22 cellular contexts compared by ENCODE assay signal in genomic region chr11:34292546-34292945, GRCh38.
DNase-seq lines count a peak whose midpoint lies in the region; ATAC-seq, FAIRE-seq and TF ChIP-seq lines count a peak whose summit lies in the region.
"Had no signal": no experiment of that assay in that cellular context is flagged by ENCODE, and none has a peak within 500 bp of the region (broad histone marks: within the 10 kb centered on the region; RNA-seq: fewer than 3 reads in every experiment).

No MANE protein-coding gene starts in this region.

- CTCF ChIA-PET in A549 (lab: Yijun Ruan, JAX): interaction anchor here (0.7 to 1.2 kb wide), 2 partner anchors 9 to 118 kb away, joined by 3 to 7 read pairs; no protein-coding TSS in a partner anchor

- TF ChIP-seq EP300 in A549 (IDR thresholded peaks at IDR 0.05): no peak

- TF ChIP-seq POLR2A in A549 (IDR thresholded peaks at IDR 0.05; ENCODE audit: low read length): no peak

- DNase-seq in A549 (ENCODE audit: low read depth in 1 of 2, low spot score in 1 of 2): no peak
- peak; percentile 8 for DNase-seq in mesenteric fat pad (ENCODE audit: low spot score)
- DNase-seq in nephron progenitor cell: no peak
- no peak for DNase-seq in stimulated activated effector memory CD8-positive, alpha-beta T cell treated with anti-CD3 and anti-CD28 coated beads, Interleukin-12 subunit alpha, Interleukin-12 subunit beta, amount 100 ng/mL, for 72 hours (ENCODE audit: low spot score in 2 of 2)
- no peak for DNase-seq in cortex of kidney (lab: John Stamatoyannopoulos, UW)
- DNase-seq in glomerular visceral epithelial cell (ENCODE audit: extremely low spot score): no peak
- DNase-seq in chondrocyte (ENCODE audit: low spot score): no peak
- DNase-seq: AML-193; Caco-2; Calu3; CD4-positive, alpha-beta T cell; CD8-positive, alpha-beta T cell; DMS79 treated with DMSO at 0.1 percent for 48 hours; GF-D8 had no signal

- H3K27me3 Mint-ChIP-seq in nephron progenitor cell (ENCODE audit: low read depth, poor library complexity) (peaks cover 40% of the 10 kb centered on the region), chondrocyte (ENCODE audit: low read depth) (peaks cover 1% of the 10 kb centered on the region)
- H3K27me3 Mint-ChIP-seq: B cell; CD4-positive, alpha-beta T cell had no signal

- FAIRE-seq in A549 (lab: Jason Lieb, UNC): no peak
- FAIRE-seq: D721Med, G401.6, GM12891, GM19239 had no signal

- no peak overlapping the region for H3K4me2 ChIP-seq in A549
- H3K4me2 ChIP-seq: BLaER1 treated with 17β-estradiol and CSF1 and Interleukin-3, amounts not matched to agents 10 nM and 100 nM had no signal

- POLR2A ChIA-PET in A549 (lab: Yijun Ruan, JAX): no interaction called here

- no peaks in the 10 kb centered on the region for H3K36me3 Mint-ChIP-seq in nephron progenitor cell (ENCODE audit: low read depth)
- H3K36me3 Mint-ChIP-seq in stimulated activated effector memory CD8-positive, alpha-beta T cell treated with anti-CD3 and anti-CD28 coated beads, Interleukin-12 subunit alpha, Interleukin-12 subunit beta, amount 100 ng/mL, for 72 hours: peaks cover 4% of the 10 kb centered on the region
- H3K36me3 Mint-ChIP-seq in chondrocyte (ENCODE audit: low read depth): peaks cover 1% of the 10 kb centered on the region
- H3K36me3 Mint-ChIP-seq: CD8-positive, alpha-beta T cell had no signal

- TF ChIP-seq CTCF in A549 (IDR thresholded peaks at IDR 0.05): no peak
- TF ChIP-seq CTCF in nephron progenitor cell (IDR thresholded peaks at IDR 0.05): no peak
- no peak for TF ChIP-seq CTCF in chondrocyte (IDR thresholded peaks at IDR 0.05)

- H3K27ac Mint-ChIP-seq in nephron progenitor cell (peak overlapping the region; percentile 3), chondrocyte (ENCODE audit: unreplicated experiment) (no peak overlapping the region)
- peak overlapping the region; percentile 33 for H3K27ac Mint-ChIP-seq in stimulated activated effector memory CD8-positive, alpha-beta T cell treated with anti-CD3 and anti-CD28 coated beads, Interleukin-12 subunit alpha, Interleukin-12 subunit beta, amount 100 ng/mL, for 72 hours
- H3K27ac Mint-ChIP-seq: B cell; CD4-positive, alpha-beta T cell; CD8-positive, alpha-beta T cell had no signal

- peaks cover 49% of the 10 kb centered on the region for H3K4me1 Mint-ChIP-seq in nephron progenitor cell
- peaks cover 7% of the 10 kb centered on the region for H3K4me1 Mint-ChIP-seq in stimulated activated effector memory CD8-positive, alpha-beta T cell treated with anti-CD3 and anti-CD28 coated beads, Interleukin-12 subunit alpha, Interleukin-12 subunit beta, amount 100 ng/mL, for 72 hours
- H3K4me1 Mint-ChIP-seq in chondrocyte (ENCODE audit: low read depth): peaks cover 7% of the 10 kb centered on the region
- H3K4me1 Mint-ChIP-seq: B cell had no signal

- no peak overlapping the region for H3K4me3 Mint-ChIP-seq in nephron progenitor cell
- no peak overlapping the region for H3K4me3 Mint-ChIP-seq in stimulated activated effector memory CD8-positive, alpha-beta T cell treated with anti-CD3 and anti-CD28 coated beads, Interleukin-12 subunit alpha, Interleukin-12 subunit beta, amount 100 ng/mL, for 72 hours
- H3K4me3 Mint-ChIP-seq in chondrocyte (ENCODE audit: unreplicated experiment): no peak overlapping the region
- H3K4me3 Mint-ChIP-seq: B cell; CD4-positive, alpha-beta T cell; CD8-positive, alpha-beta T cell had no signal

- no peak for TF ChIP-seq RAD21 in A549 (conservative IDR thresholded peaks at IDR 0.05 in 1 of 2, IDR thresholded peaks at IDR 0.05 in 1 of 2)

- H3K9me3 ChIP-seq in A549: no peaks in the 10 kb centered on the region
- H3K9me3 ChIP-seq: BLaER1 treated with 17β-estradiol and CSF1 and Interleukin-3, amounts not matched to agents 10 nM and 100 nM; Caco-2 had no signal

- 90% methylated on average over 2 of the region's 2 CpGs for WGBS in A549 (ENCODE audit: missing lambda C conversion rate)

- H3K4me3 ChIP-seq in A549: no peak overlapping the region
- H3K4me3 ChIP-seq: BLaER1 treated with 17β-estradiol and CSF1 and Interleukin-3, amounts not matched to agents 10 nM and 100 nM had no signal

- H3K27ac ChIP-seq in A549: no peak overlapping the region
- H3K27ac ChIP-seq: 22Rv1; BLaER1 treated with 17β-estradiol and CSF1 and Interleukin-3, amounts not matched to agents 10 nM and 100 nM; C4-2B had no signal

- H3K4me1 ChIP-seq in A549: peaks cover 18% of the 10 kb centered on the region
- H3K4me1 ChIP-seq: BLaER1 treated with 17β-estradiol and CSF1 and Interleukin-3, amounts not matched to agents 10 nM and 100 nM; Caco-2 had no signal

- ATAC-seq in A549: no peak
- no peak for ATAC-seq in stimulated activated effector memory CD8-positive, alpha-beta T cell treated with anti-CD3 and anti-CD28 coated beads, Interleukin-12 subunit alpha, Interleukin-12 subunit beta, amount 100 ng/mL, for 72 hours
- ATAC-seq: CD8-positive, alpha-beta T cell had no signal

- H3K9me3 Mint-ChIP-seq in nephron progenitor cell: no peaks in the 10 kb centered on the region
- H3K9me3 Mint-ChIP-seq in stimulated activated effector memory CD8-positive, alpha-beta T cell treated with anti-CD3 and anti-CD28 coated beads, Interleukin-12 subunit alpha, Interleukin-12 subunit beta, amount 100 ng/mL, for 72 hours: no peaks in the 10 kb centered on the region
- H3K9me3 Mint-ChIP-seq in chondrocyte (ENCODE audit: low read depth): no peaks in the 10 kb centered on the region
- H3K9me3 Mint-ChIP-seq: CD4-positive, alpha-beta T cell; CD8-positive, alpha-beta T cell had no signal

TF ChIP-seq in A549, 52 proteins besides CTCF, POLR2A, EP300 and RAD21:
- no peak for TF ChIP-seq ELK1 (IDR thresholded peaks at IDR 0.05; ENCODE audit: low read depth, low read length)
- peak; percentile 84 for TF ChIP-seq ZFP36 (IDR thresholded peaks at IDR 0.05; ENCODE audit: borderline replicate concordance, partially characterized antibody)
